ENCODE assay signal across 8 cellular contexts in genomic region chr5:176543428-176544182, GRCh38. TPM values are rescaled to one million over a fixed set of nuclear protein-coding genes. Genes with fewer than 3 reads are reported as not detected.
DNase-seq lines count a peak whose midpoint lies in the region; ATAC-seq and TF ChIP-seq lines count a peak whose summit lies in the region.

No MANE protein-coding gene starts in this region.

- no peaks in the 10 kb centered on the region for H3K36me3 Mint-ChIP-seq in activated naive CD4-positive, alpha-beta T cell treated with anti-CD3 and anti-CD28 coated beads, Interleukin-2, amount 50 U/mL, for 72 hours

- no peak for TF ChIP-seq CTCF in cardiac muscle cell (IDR thresholded peaks at IDR 0.05; ENCODE audit: low read depth, low read length)

- peak; percentile 49 for DNase-seq in EL
- peak; percentile 81 for DNase-seq in SK-N-DZ (ENCODE audit: low spot score)
- peak; percentile 82 for DNase-seq in activated naive CD4-positive, alpha-beta T cell treated with anti-CD3 and anti-CD28 coated beads, Interleukin-2, amount 50 U/mL, for 72 hours (ENCODE audit: low spot score in 2 of 2)
- DNase-seq in cardiac muscle cell (ENCODE audit: low read depth in 1 of 2, low spot score in 1 of 2): peak; percentile 53 to 82
- DNase-seq in posterior vena cava (ENCODE audit: low spot score): peak; percentile 91

- peak overlapping the region; percentile 88 to 95 for H3K27ac Mint-ChIP-seq in activated naive CD4-positive, alpha-beta T cell treated with anti-CD3 and anti-CD28 coated beads, Interleukin-2, amount 50 U/mL, for 72 hours

- no peaks in the 10 kb centered on the region for H3K27me3 ChIP-seq in cardiac muscle cell

- intact Hi-C loops in posterior vena cava (cut with DNase I): loop anchor here in 1 of 2 donors (10.0 kb wide), 1 partner anchor 129 kb away; the partner anchor contains the start of gene CLTB

- H3K4me3 ChIP-seq in cardiac muscle cell: peak overlapping the region; percentile 48

- H3K27ac ChIP-seq in KOPT-K1 (ENCODE audit: low read depth, low read length, poor library complexity, severe bottlenecking) (peak overlapping the region; percentile 90), cardiac muscle cell (peak overlapping the region; percentile 2)

- H3K9me3 ChIP-seq in KOPT-K1 (ENCODE audit: insufficient read depth, low read length, poor library complexity, severe bottlenecking) (no peaks in the 10 kb centered on the region), cardiac muscle cell (ENCODE audit: low read depth) (no peaks in the 10 kb centered on the region)

- H3K9me3 Mint-ChIP-seq in activated naive CD4-positive, alpha-beta T cell treated with anti-CD3 and anti-CD28 coated beads, Interleukin-2, amount 50 U/mL, for 72 hours: no peaks in the 10 kb centered on the region

- H3K4me1 ChIP-seq in cardiac muscle cell (ENCODE audit: low read depth): peaks cover 6% of the 10 kb centered on the region

- no peaks in the 10 kb centered on the region for H3K36me3 ChIP-seq in KOPT-K1 (ENCODE audit: insufficient read depth, low read length)
- no peaks in the 10 kb centered on the region for H3K36me3 ChIP-seq in cardiac muscle cell

- ATAC-seq in GM21737 (IDR thresholded peaks at IDR 0.05; ENCODE audit: unreplicated experiment) (peak; percentile 45), HG03378 (IDR thresholded peaks at IDR 0.05; ENCODE audit: unreplicated experiment) (no peak)
- ATAC-seq in activated naive CD4-positive, alpha-beta T cell treated with anti-CD3 and anti-CD28 coated beads, Interleukin-2, amount 50 U/mL, for 72 hours: peak; percentile 82 to 85

RNA-seq across cellular contexts. Expression of gene CDHR2, which starts 5.5 kb away (rescaled TPM):
- polyA plus RNA-seq in SK-N-DZ (2014; cell fraction: cytosol; rRNA removed): 0.24 and 0.45 TPM in 2 replicates
- 0.33 and 1.3 TPM in 2 replicates for polyA plus RNA-seq in SK-N-DZ (2014; cell fraction: nucleus; rRNA removed)
- total RNA-seq in activated naive CD4-positive, alpha-beta T cell treated with anti-CD3 and anti-CD28 coated beads, Interleukin-2, amount 50 U/mL, for 72 hours: under 1 TPM; 0.05 to 0.54 TPM
- total RNA-seq in cardiac muscle cell (0.07 and 0.60 TPM in 2 replicates), posterior vena cava (under 1 TPM in 1 of 2 donors, not detected in 1; 0.14 TPM)
- polyA plus RNA-seq in cardiac muscle cell: 0.59 and 1.4 TPM in 2 replicates

RNA-seq across cellular contexts. Expression of gene RNF44, which starts 6.4 kb away (rescaled TPM):
- polyA plus RNA-seq in SK-N-DZ (2014; cell fraction: cytosol; rRNA removed): 35.7 and 40.3 TPM in 2 replicates
- 121 and 159 TPM in 2 replicates for polyA plus RNA-seq in SK-N-DZ (2014; cell fraction: nucleus; rRNA removed)
- 100 to 1,000 TPM in 1 of 2 donors, 10 to 100 TPM in 1; 83.5 to 136 TPM for total RNA-seq in activated naive CD4-positive, alpha-beta T cell treated with anti-CD3 and anti-CD28 coated beads, Interleukin-2, amount 50 U/mL, for 72 hours
- 45.5 and 77.6 TPM in 2 replicates for total RNA-seq in cardiac muscle cell
- 16.1 and 29.1 TPM in 2 replicates for polyA plus RNA-seq in cardiac muscle cell
- 10 to 100 TPM; 16.2 to 16.6 TPM for total RNA-seq in posterior vena cava
